In genomic region chr13:78875792-78876580, GRCh38 we compare ENCODE assay signal across 1 cellular context.
TF ChIP-seq lines count a peak whose summit lies in the region.

No MANE protein-coding gene starts in this region.

TF ChIP-seq in GM23338, 12 proteins besides CTCF, POLR2A, EP300 and RAD21 (continued from another document):
- TF ChIP-seq, protein P1, sequence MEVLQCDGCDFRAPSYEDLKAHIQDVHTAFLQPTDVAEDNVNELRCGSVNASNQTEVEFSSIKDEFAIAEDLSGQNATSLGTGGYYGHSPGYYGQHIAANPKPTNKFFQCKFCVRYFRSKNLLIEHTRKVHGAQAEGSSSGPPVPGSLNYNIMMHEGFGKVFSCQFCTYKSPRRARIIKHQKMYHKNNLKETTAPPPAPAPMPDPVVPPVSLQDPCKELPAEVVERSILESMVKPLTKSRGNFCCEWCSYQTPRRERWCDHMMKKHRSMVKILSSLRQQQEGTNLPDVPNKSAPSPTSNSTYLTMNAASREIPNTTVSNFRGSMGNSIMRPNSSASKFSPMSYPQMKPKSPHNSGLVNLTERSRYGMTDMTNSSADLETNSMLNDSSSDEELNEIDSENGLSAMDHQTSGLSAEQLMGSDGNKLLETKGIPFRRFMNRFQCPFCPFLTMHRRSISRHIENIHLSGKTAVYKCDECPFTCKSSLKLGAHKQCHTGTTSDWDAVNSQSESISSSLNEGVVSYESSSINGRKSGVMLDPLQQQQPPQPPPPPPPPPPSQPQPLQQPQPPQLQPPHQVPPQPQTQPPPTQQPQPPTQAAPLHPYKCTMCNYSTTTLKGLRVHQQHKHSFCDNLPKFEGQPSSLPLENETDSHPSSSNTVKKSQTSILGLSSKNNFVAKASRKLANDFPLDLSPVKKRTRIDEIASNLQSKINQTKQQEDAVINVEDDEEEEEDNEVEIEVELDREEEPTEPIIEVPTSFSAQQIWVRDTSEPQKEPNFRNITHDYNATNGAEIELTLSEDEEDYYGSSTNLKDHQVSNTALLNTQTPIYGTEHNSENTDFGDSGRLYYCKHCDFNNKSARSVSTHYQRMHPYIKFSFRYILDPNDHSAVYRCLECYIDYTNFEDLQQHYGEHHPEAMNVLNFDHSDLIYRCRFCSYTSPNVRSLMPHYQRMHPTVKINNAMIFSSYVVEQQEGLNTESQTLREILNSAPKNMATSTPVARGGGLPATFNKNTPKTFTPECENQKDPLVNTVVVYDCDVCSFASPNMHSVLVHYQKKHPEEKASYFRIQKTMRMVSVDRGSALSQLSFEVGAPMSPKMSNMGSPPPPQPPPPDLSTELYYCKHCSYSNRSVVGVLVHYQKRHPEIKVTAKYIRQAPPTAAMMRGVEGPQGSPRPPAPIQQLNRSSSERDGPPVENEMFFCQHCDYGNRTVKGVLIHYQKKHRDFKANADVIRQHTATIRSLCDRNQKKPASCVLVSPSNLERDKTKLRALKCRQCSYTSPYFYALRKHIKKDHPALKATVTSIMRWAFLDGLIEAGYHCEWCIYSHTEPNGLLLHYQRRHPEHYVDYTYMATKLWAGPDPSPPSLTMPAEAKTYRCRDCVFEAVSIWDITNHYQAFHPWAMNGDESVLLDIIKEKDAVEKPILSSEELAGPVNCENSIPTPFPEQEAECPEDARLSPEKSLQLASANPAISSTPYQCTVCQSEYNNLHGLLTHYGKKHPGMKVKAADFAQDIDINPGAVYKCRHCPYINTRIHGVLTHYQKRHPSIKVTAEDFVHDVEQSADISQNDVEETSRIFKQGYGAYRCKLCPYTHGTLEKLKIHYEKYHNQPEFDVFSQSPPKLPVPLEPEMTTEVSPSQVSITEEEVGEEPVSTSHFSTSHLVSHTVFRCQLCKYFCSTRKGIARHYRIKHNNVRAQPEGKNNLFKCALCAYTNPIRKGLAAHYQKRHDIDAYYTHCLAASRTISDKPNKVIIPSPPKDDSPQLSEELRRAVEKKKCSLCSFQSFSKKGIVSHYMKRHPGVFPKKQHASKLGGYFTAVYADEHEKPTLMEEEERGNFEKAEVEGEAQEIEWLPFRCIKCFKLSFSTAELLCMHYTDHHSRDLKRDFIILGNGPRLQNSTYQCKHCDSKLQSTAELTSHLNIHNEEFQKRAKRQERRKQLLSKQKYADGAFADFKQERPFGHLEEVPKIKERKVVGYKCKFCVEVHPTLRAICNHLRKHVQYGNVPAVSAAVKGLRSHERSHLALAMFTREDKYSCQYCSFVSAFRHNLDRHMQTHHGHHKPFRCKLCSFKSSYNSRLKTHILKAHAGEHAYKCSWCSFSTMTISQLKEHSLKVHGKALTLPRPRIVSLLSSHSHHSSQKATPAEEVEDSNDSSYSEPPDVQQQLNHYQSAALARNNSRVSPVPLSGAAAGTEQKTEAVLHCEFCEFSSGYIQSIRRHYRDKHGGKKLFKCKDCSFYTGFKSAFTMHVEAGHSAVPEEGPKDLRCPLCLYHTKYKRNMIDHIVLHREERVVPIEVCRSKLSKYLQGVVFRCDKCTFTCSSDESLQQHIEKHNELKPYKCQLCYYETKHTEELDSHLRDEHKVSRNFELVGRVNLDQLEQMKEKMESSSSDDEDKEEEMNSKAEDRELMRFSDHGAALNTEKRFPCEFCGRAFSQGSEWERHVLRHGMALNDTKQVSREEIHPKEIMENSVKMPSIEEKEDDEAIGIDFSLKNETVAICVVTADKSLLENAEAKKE (CRISPR knock-in tag; IDR thresholded peaks at IDR 0.05), result no peak
TF ChIP-seq in GM23338: peak in this region for 0.
